ENCODE assay signal across 17 cellular contexts in the genomic region with DNA sequence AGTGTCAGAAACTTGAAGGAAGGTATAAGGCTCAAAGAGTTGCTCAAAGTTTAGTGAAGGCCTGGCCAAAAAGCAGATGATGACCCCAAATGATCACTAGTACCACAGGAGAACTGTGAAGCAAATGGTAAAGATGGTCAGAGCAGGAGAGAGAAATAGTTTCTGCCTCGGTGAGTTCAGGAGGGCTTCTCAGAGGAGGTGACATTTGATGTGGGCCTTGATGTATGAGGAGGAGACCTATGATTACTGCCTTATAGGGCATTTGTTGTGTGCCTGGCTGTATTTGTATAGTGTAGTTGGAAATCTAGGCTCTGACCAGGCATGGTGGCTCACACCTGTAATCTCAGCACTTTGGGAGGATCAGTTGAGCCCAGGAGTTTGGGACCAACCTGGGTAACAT. TPM values are rescaled to one million over a fixed set of nuclear protein-coding genes. Genes with fewer than 3 reads are reported as not detected.
DNase-seq lines count a peak whose midpoint lies in the region; ATAC-seq and TF ChIP-seq lines count a peak whose summit lies in the region.
"Had no signal": no experiment of that assay in that cellular context is flagged by ENCODE, and none has a peak within 500 bp of the region (broad histone marks: within the 10 kb centered on the region; RNA-seq: fewer than 3 reads in every experiment).

No MANE protein-coding gene starts in this region.

- WGBS in esophagus muscularis mucosa = 100% methylated on average over 1 of the region's 1 CpG
- 95 to 97% methylated on average over 1 of the region's 1 CpG for WGBS in thyroid gland, 2 donors
- WGBS in right cardiac atrium = 96% methylated on average over 1 of the region's 1 CpG

- peaks cover 6 to 84% (median 54%) of the 10 kb centered on the region in 4 donors for H3K36me3 ChIP-seq in esophagus muscularis mucosa
- H3K36me3 ChIP-seq in thyroid gland = peaks cover 5 to 18% of the 10 kb centered on the region in 2 donors
- peaks cover 93% of the 10 kb centered on the region for H3K36me3 ChIP-seq in osteoblast (ENCODE audit: insufficient read depth, low read length)

- H3K4me3 ChIP-seq in esophagus muscularis mucosa (no peak overlapping the region), thyroid gland (replicated peaks in 1 of 3) (no peak overlapping the region), right cardiac atrium (ENCODE audit: low read length) (no peak overlapping the region), osteoblast (ENCODE audit: insufficient read depth, low read length) (no peak overlapping the region)
- H3K4me3 ChIP-seq: BLaER1 treated with 17β-estradiol and CSF1 and Interleukin-3, amounts not matched to agents 10 nM and 100 nM had no signal

- no peak overlapping the region for H2AFZ ChIP-seq in osteoblast (ENCODE audit: low read length)

- POLR2A ChIA-PET in RWPE1 (lab: Yijun Ruan, JAX; ENCODE audit: low non-redundant PET) = no interaction called here

- no peaks in the 10 kb centered on the region for H3K27me3 ChIP-seq in esophagus muscularis mucosa
- H3K27me3 ChIP-seq in thyroid gland = no peaks in the 10 kb centered on the region
- H3K27me3 ChIP-seq in right cardiac atrium (ENCODE audit: control insufficient read depth, insufficient read depth) = no peaks in the 10 kb centered on the region
- H3K27me3 ChIP-seq in osteoblast (ENCODE audit: insufficient read depth, low read length) = no peaks in the 10 kb centered on the region
- H3K27me3 ChIP-seq: BLaER1 treated with 17β-estradiol and CSF1 and Interleukin-3, amounts not matched to agents 10 nM and 100 nM had no signal

- TF ChIP-seq POLR2A in esophagus muscularis mucosa (IDR thresholded peaks at IDR 0.05; ENCODE audit: low read depth) (no peak), thyroid gland (IDR thresholded peaks at IDR 0.05) (no peak)

- no peaks in the 10 kb centered on the region for H3K9me3 ChIP-seq in esophagus muscularis mucosa
- no peaks in the 10 kb centered on the region for H3K9me3 ChIP-seq in thyroid gland
- H3K9me3 ChIP-seq in right cardiac atrium (ENCODE audit: control insufficient read depth, low read length) = no peaks in the 10 kb centered on the region
- no peaks in the 10 kb centered on the region for H3K9me3 ChIP-seq in osteoblast (ENCODE audit: low read depth, low read length)

- intact Hi-C loops in esophagus muscularis mucosa (cut with DNase I) (loop anchor here (5.0 kb wide), 1 partner anchor 148 kb away; no protein-coding TSS in a partner anchor), thyroid gland (cut with DNase I) (no loop called here), right cardiac atrium (cut with DNase I) (no loop called here)

- H3K9me3 Mint-ChIP-seq in activated naive CD4-positive, alpha-beta T cell treated with anti-CD3 and anti-CD28 coated beads, Interleukin-2, amount 50 U/mL, for 72 hours = no peaks in the 10 kb centered on the region

- H3K4me2 ChIP-seq in osteoblast (ENCODE audit: insufficient read depth, low read length) = no peak overlapping the region

- peaks cover 28 to 78% (median 52%) of the 10 kb centered on the region in 4 donors for H3K4me1 ChIP-seq in esophagus muscularis mucosa
- H3K4me1 ChIP-seq in thyroid gland = peaks cover 40 to 47% of the 10 kb centered on the region in 2 donors
- H3K4me1 ChIP-seq in right cardiac atrium (ENCODE audit: control insufficient read depth, insufficient read depth, low read length) = peaks cover 9% of the 10 kb centered on the region
- peaks cover 31% of the 10 kb centered on the region for H3K4me1 ChIP-seq in osteoblast (ENCODE audit: insufficient read depth, low read length)

- peaks cover 3% of the 10 kb centered on the region for H4K20me1 ChIP-seq in osteoblast (ENCODE audit: insufficient read depth, low read length)
- H4K20me1 ChIP-seq: BLaER1 treated with 17β-estradiol and CSF1 and Interleukin-3, amounts not matched to agents 10 nM and 100 nM had no signal

- ATAC-seq in activated naive CD4-positive, alpha-beta T cell treated with anti-CD3 and anti-CD28 coated beads, Interleukin-2, amount 50 U/mL, for 72 hours = no peak
- ATAC-seq in right cardiac atrium = no peak

- H3K36me3 Mint-ChIP-seq in activated naive CD4-positive, alpha-beta T cell treated with anti-CD3 and anti-CD28 coated beads, Interleukin-2, amount 50 U/mL, for 72 hours = no peaks in the 10 kb centered on the region

- CTCF ChIA-PET in RWPE1 (lab: Yijun Ruan, JAX) = no interaction called here

- TF ChIP-seq CTCF in RWPE1 (conservative IDR thresholded peaks at IDR 0.05; ENCODE audit: low read depth) (no peak), esophagus muscularis mucosa (IDR thresholded peaks at IDR 0.05) (no peak), thyroid gland (IDR thresholded peaks at IDR 0.05) (no peak), osteoblast (IDR thresholded peaks at IDR 0.05; ENCODE audit: extremely low read depth, low read depth, low read length) (no peak)

- DNase-seq in activated naive CD4-positive, alpha-beta T cell treated with anti-CD3 and anti-CD28 coated beads, Interleukin-2, amount 50 U/mL, for 72 hours (ENCODE audit: low spot score in 2 of 2) = no peak
- DNase-seq in activated naive CD4-positive, alpha-beta T cell treated with Interleukin-2 at 50 U/mL for 16 hours = no peak
- DNase-seq in RWPE1 (ENCODE audit: low spot score) = no peak
- no peak for DNase-seq in esophagus muscularis mucosa (ENCODE audit: extremely low spot score)
- no peak for DNase-seq in thyroid gland
- no peak for DNase-seq in ecto neural progenitor cell (ENCODE audit: low spot score)
- DNase-seq in right cardiac atrium = no peak
- DNase-seq in osteoblast (ENCODE audit: insufficient read length, low spot score, missing footprints) = no peak
- DNase-seq: 8988T, EL, KG1, NCI-H146, NCI-H2081 treated with DMSO at 0.1 percent for 48 hours, NCI-H524, SHP77 treated with DMSO at 0.1 percent for 48 hours had no signal

- H3K27ac ChIP-seq in RWPE1 (peak overlapping the region; percentile 76), esophagus muscularis mucosa (replicated peaks in 1 of 4) (peak overlapping the region; percentile 22 to 82 (median 74)), thyroid gland (peak overlapping the region in 2 of 3 donors; percentile 34 to 95), right cardiac atrium (ENCODE audit: low read length) (no peak overlapping the region), osteoblast (ENCODE audit: low read depth, low read length) (no peak overlapping the region)
- H3K27ac ChIP-seq: BLaER1 treated with 17β-estradiol and CSF1 and Interleukin-3, amounts not matched to agents 10 nM and 100 nM had no signal

- H3K79me2 ChIP-seq in osteoblast (ENCODE audit: insufficient read depth, low read length) = no peaks in the 10 kb centered on the region

- TF ChIP-seq EP300 in esophagus muscularis mucosa (IDR thresholded peaks at IDR 0.05) = no peak

- H3K27ac Mint-ChIP-seq in activated naive CD4-positive, alpha-beta T cell treated with anti-CD3 and anti-CD28 coated beads, Interleukin-2, amount 50 U/mL, for 72 hours = peak overlapping the region; percentile 23 to 78

RNA-seq across cellular contexts. Expression of gene DNASE1L3, which starts 50.4 kb away (rescaled TPM):
- not detected for total RNA-seq in activated naive CD4-positive, alpha-beta T cell treated with anti-CD3 and anti-CD28 coated beads, Interleukin-2, amount 50 U/mL, for 72 hours
- 1 to 10 TPM in 2 of 4 donors, under 1 TPM in 1, not detected in 1; 0.80 to 2.9 (median 2.2) TPM for total RNA-seq in esophagus muscularis mucosa
- total RNA-seq in thyroid gland = 10 to 100 TPM in 3 of 4 donors, 1 to 10 TPM in 1; 5.7 to 53.3 (median 14.1) TPM
- 10 to 100 TPM in 1 of 4 donors, 1 to 10 TPM in 3; 4.0 to 14.7 (median 6.3) TPM for total RNA-seq in right cardiac atrium
- 15.6 TPM for polyA plus RNA-seq in right cardiac atrium
- total RNA-seq in osteoblast = not detected in 2 replicates
- total RNA-seq: H4 had no signal

Comparison
In these comparisons a context has a peak if more than half of its experiments do, and no peak if none do; other contexts are left out.
1. H3K27ac ChIP-seq: peak in RWPE1 (single experiment), esophagus muscularis mucosa (4 of 4) and thyroid gland (2 of 3); none in right cardiac atrium (single experiment) and osteoblast (single experiment).